Comparison of ENCODE assay signal across 35 cellular contexts in the genomic region with DNA sequence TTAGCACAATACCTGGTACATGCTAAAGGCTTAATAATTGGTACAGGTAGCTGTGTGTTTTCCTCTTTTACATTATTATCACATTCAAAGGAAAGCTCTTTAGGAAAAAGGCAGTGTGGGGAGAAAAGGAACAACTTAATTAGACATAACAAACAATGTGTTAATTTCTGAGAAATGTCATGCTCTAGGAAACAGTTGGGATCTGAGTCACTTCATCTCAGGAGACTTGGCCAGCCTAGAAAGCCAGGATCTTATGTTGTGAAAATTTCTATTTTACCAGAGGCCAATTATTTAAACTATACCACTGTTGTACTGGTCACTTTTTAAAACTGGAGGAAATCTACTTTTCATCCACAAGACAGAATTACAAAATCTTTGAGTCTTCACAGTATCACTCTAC.
"Had no signal": no experiment of that assay in that cellular context is flagged by ENCODE, and none has a peak within 500 bp of the region (broad histone marks: within the 10 kb centered on the region; RNA-seq: fewer than 3 reads in every experiment).

No MANE protein-coding gene starts in this region.

- H3K9me3 Mint-ChIP-seq: activated B cell treated with CpG ODN at 0.5 μM for 24 hours; activated CD8-positive, alpha-beta T cell treated with anti-CD3 and anti-CD28 coated beads for 36 hours; activated naive CD8-positive, alpha-beta T cell treated with anti-CD3 and anti-CD28 coated beads, Interleukin-2, amount 50 U/mL, for 24 hours; activated T-helper 1 cell treated with anti-CD3 and anti-CD28 coated beads, Interleukin-12 subunit alpha, Interleukin-12 subunit beta, Interleukin-2, Interleukin-4 antibody, amounts not matched to agents 30 ng/mL and 10 ng/mL and 1 ng/mL, durations not matched to agents 14 hours and 24 hours and 36 hours; brain; T-cell had no signal

- ATAC-seq: activated CD8-positive, alpha-beta T cell treated with anti-CD3 and anti-CD28 coated beads for 36 hours; activated naive CD8-positive, alpha-beta T cell treated with anti-CD3 and anti-CD28 coated beads, Interleukin-2, amount 50 U/mL, for 24 hours; Right ventricle myocardium inferior; SK-N-SH treated with all-trans-retinoic acid at 6 μM for 48 hours; T-cell; T-helper 17 cell had no signal

- H3K27ac Mint-ChIP-seq: activated B cell treated with CpG ODN at 0.5 μM for 24 hours; activated CD8-positive, alpha-beta T cell treated with anti-CD3 and anti-CD28 coated beads for 36 hours; activated naive CD4-positive, alpha-beta T cell treated with anti-CD3 and anti-CD28 coated beads, Interleukin-2, amount 10 ng/mL, durations not matched to agents 7 days and 5 days; activated naive CD8-positive, alpha-beta T cell; activated naive CD8-positive, alpha-beta T cell treated with anti-CD3 and anti-CD28 coated beads, Interleukin-2, amount 50 U/mL, for 24 hours; activated T-helper 1 cell treated with anti-CD3 and anti-CD28 coated beads, Interleukin-12 subunit alpha, Interleukin-12 subunit beta, Interleukin-2, Interleukin-4 antibody, amounts not matched to agents 30 ng/mL and 10 ng/mL and 1 ng/mL, durations not matched to agents 14 hours and 24 hours and 36 hours; brain had no signal

- DNase-seq: activated B cell treated with CpG ODN at 0.5 μM for 24 hours; activated CD4-positive, alpha-beta T cell treated with anti-CD3 and anti-CD28 coated beads for 48 hours; activated CD4-positive, alpha-beta T cell treated with anti-CD3 and anti-CD28 coated beads, Interleukin-2, amount 50 U/mL, for 4 hours; activated CD4-positive, CD25-positive, alpha-beta regulatory T cell treated with anti-CD3 and anti-CD28 coated beads, Interleukin-2, amount 50 U/mL, for 72 hours; activated CD8-positive, alpha-beta T cell treated with anti-CD3 and anti-CD28 coated beads for 36 hours; activated effector memory CD4-positive, alpha-beta T cell treated with Interleukin-2 at 50 U/mL for 16 hours; activated naive CD4-positive, alpha-beta T cell treated with anti-CD3 and anti-CD28 coated beads, Interleukin-2, amount 10 ng/mL, durations not matched to agents 7 days and 5 days; activated naive CD8-positive, alpha-beta T cell treated with anti-CD3 and anti-CD28 coated beads, Interleukin-2, amount 50 U/mL, for 24 hours; activated T-cell treated with anti-CD3 and anti-CD28 coated beads, Interleukin-2, amount 50 U/mL, for 1 hour; anterior cingulate cortex; caudate nucleus; cerebellar nuclear complex; NCI-H1092 treated with DMSO at 0.1 percent for 48 hours; NCI-H1417; NCI-H146; NCI-H187; NCI-H2029 treated with DMSO at 0.1 percent for 48 hours; NCI-H2107; NCI-H2171; NCI-H510A; NCI-H526; NCI-H748 treated with DMSO at 0.1 percent for 48 hours; NK-92 treated with Interleukin-12 subunit alpha and Interleukin-12 subunit beta, amount 100 ng/mL, for 24 hours; PC-9; SIG-M5; T-cell; T-helper 17 cell; T-helper 9 cell had no signal

- H3K27ac ChIP-seq: PC-9, RWPE1, VCaP had no signal

- H3K4me3 Mint-ChIP-seq: activated B cell treated with CpG ODN at 0.5 μM for 24 hours; activated CD8-positive, alpha-beta T cell treated with anti-CD3 and anti-CD28 coated beads for 36 hours; activated naive CD4-positive, alpha-beta T cell treated with anti-CD3 and anti-CD28 coated beads, Interleukin-2, amount 10 ng/mL, durations not matched to agents 7 days and 5 days; activated naive CD8-positive, alpha-beta T cell; activated naive CD8-positive, alpha-beta T cell treated with anti-CD3 and anti-CD28 coated beads, Interleukin-2, amount 50 U/mL, for 24 hours; activated T-helper 1 cell treated with anti-CD3 and anti-CD28 coated beads, Interleukin-12 subunit alpha, Interleukin-12 subunit beta, Interleukin-2, Interleukin-4 antibody, amounts not matched to agents 30 ng/mL and 10 ng/mL and 1 ng/mL, durations not matched to agents 14 hours and 24 hours and 36 hours; brain; T-cell; T-helper 17 cell had no signal

- H3K4me1 Mint-ChIP-seq: brain had no signal

- H3K27me3 Mint-ChIP-seq: activated B cell treated with CpG ODN at 0.5 μM for 24 hours; activated CD8-positive, alpha-beta T cell treated with anti-CD3 and anti-CD28 coated beads for 36 hours; activated naive CD4-positive, alpha-beta T cell treated with anti-CD3 and anti-CD28 coated beads, Interleukin-2, amount 10 ng/mL, durations not matched to agents 7 days and 5 days; activated naive CD8-positive, alpha-beta T cell; activated naive CD8-positive, alpha-beta T cell treated with anti-CD3 and anti-CD28 coated beads, Interleukin-2, amount 50 U/mL, for 24 hours; brain; T-cell; T-helper 17 cell had no signal
